7 cellular contexts compared by ENCODE assay signal in genomic region chr5:81656788-81657187, GRCh38.
"Had no signal": no experiment of that assay in that cellular context is flagged by ENCODE, and none has a peak within 500 bp of the region (broad histone marks: within the 10 kb centered on the region; RNA-seq: fewer than 3 reads in every experiment).

No MANE protein-coding gene starts in this region.

- H3K4me3 ChIP-seq: GM23248, HAP-1, K562 had no signal

- DNase-seq: GM23248, GOT3, H7, IMR-90 had no signal

- H3K9me3 ChIP-seq: HAP-1 had no signal

- H3K36me3 ChIP-seq: HAP-1 had no signal

- H3K9ac ChIP-seq: GM23248 had no signal

- H3K27ac ChIP-seq: GM23248 had no signal

- H3K4me1 ChIP-seq: HAP-1 had no signal

- FAIRE-seq: HTR-8/SVneo, K562 had no signal
